Comparison of ENCODE assay signal across 8 cellular contexts in genomic region chr6:157760589-157761330, GRCh38.
DNase-seq lines count a peak whose midpoint lies in the region; ATAC-seq and TF ChIP-seq lines count a peak whose summit lies in the region.

No MANE protein-coding gene starts in this region.

- no peak for TF ChIP-seq CTCF in mammary epithelial cell (conservative IDR thresholded peaks at IDR 0.05 in 1 of 2, IDR thresholded peaks at IDR 0.05 in 1 of 2; ENCODE audit: extremely low read depth in 1 of 2, insufficient read depth in 1 of 2, low read depth in 1 of 2, low read length in 2 of 2)
- no peak for TF ChIP-seq CTCF in gastroesophageal sphincter (IDR thresholded peaks at IDR 0.05)
- TF ChIP-seq CTCF in nephron progenitor cell (IDR thresholded peaks at IDR 0.05), result no peak

- H3K4me3 ChIP-seq in ACC112 (ENCODE audit: low read depth, low read length) (peak overlapping the region; percentile 72), mammary epithelial cell (replicated peaks in 1 of 3; ENCODE audit: insufficient read depth in 1 of 3, low read depth in 2 of 3, low read length in 3 of 3) (no peak overlapping the region), skin epidermis (no peak overlapping the region), gastroesophageal sphincter (no peak overlapping the region)

- H2AFZ ChIP-seq in ACC112 (ENCODE audit: low read length, unreplicated experiment), result no peak overlapping the region
- H2AFZ ChIP-seq in mammary epithelial cell (ENCODE audit: low read depth, low read length), result peak overlapping the region; percentile 12

- ATAC-seq in GM21526 (IDR thresholded peaks at IDR 0.05; ENCODE audit: low FRiP score, unreplicated experiment) (peak; percentile 9), gastroesophageal sphincter (no peak)

- H3K27me3 ChIP-seq in ACC112 (ENCODE audit: insufficient read depth, low read length), result no peaks in the 10 kb centered on the region
- H3K27me3 ChIP-seq in mammary epithelial cell (ENCODE audit: insufficient read depth, low read length), result no peaks in the 10 kb centered on the region
- H3K27me3 ChIP-seq in gastroesophageal sphincter, result no peaks in the 10 kb centered on the region

- peaks cover 3% of the 10 kb centered on the region for H3K9me3 Mint-ChIP-seq in nephron progenitor cell

- H3K4me1 ChIP-seq in ACC112 (ENCODE audit: control insufficient read depth, insufficient read depth, low read length, unreplicated experiment) (peaks cover 53% of the 10 kb centered on the region), mammary epithelial cell (ENCODE audit: insufficient read depth, low read length) (peaks cover 69% of the 10 kb centered on the region), gastroesophageal sphincter (peaks cover 0 to 55% (median 23%) of the 10 kb centered on the region in 3 donors)

- in situ Hi-C loops in mammary epithelial cell (cut with MboI; ENCODE audit: low sequenced_read_pairs in 2 of 2), result no loop called here

- WGBS in mammary epithelial cell (ENCODE audit: low coverage, missing lambda C conversion rate), result 24% methylated on average over 6 of the region's 7 CpGs
- WGBS in gastroesophageal sphincter (ENCODE audit: low coverage in 1 of 2), 2 donors, result 30 to 44% methylated on average over 3 to 4 of the region's 7 CpGs

- H3K4me1 Mint-ChIP-seq in nephron progenitor cell, result peaks cover 66% of the 10 kb centered on the region

- no peak for TF ChIP-seq POLR2A in gastroesophageal sphincter (IDR thresholded peaks at IDR 0.05)

- H3K36me3 ChIP-seq in ACC112 (ENCODE audit: insufficient read depth, low read length), result no peaks in the 10 kb centered on the region
- H3K36me3 ChIP-seq in mammary epithelial cell (ENCODE audit: insufficient read depth, low read length), result no peaks in the 10 kb centered on the region
- H3K36me3 ChIP-seq in gastroesophageal sphincter, result no peaks in the 10 kb centered on the region

- H4K20me1 ChIP-seq in mammary epithelial cell (ENCODE audit: insufficient read depth, low read length), result no peaks in the 10 kb centered on the region

- peaks cover 10% of the 10 kb centered on the region for H3K27me3 Mint-ChIP-seq in nephron progenitor cell (ENCODE audit: low read depth, poor library complexity)

- no peak for TF ChIP-seq EP300 in gastroesophageal sphincter (IDR thresholded peaks at IDR 0.05)

- CTCF ChIA-PET in mammary epithelial cell (lab: Charles Lee; ENCODE audit: low non-redundant PET), result interaction anchor here (0.5 to 1.1 kb wide), 2 partner anchors 113 to 446 kb away, joined by 3 read pairs; no protein-coding TSS in a partner anchor

- H3K9ac ChIP-seq in mammary epithelial cell (ENCODE audit: insufficient read depth, low read length), result peak overlapping the region; percentile 40

- DNase-seq in OCI-M1 (lab: John Stamatoyannopoulos, UW) (peak; percentile 55), mammary epithelial cell (peak; percentile 79), SK-N-DZ (ENCODE audit: low spot score) (no peak), nephron progenitor cell (no peak)

- H3K9me3 ChIP-seq in mammary epithelial cell (replicated peaks; ENCODE audit: insufficient read depth, low read length) (no peaks in the 10 kb centered on the region), gastroesophageal sphincter (no peaks in the 10 kb centered on the region)

- H3K4me3 Mint-ChIP-seq in nephron progenitor cell, result no peak overlapping the region

- H3K27ac Mint-ChIP-seq in nephron progenitor cell, result no peak overlapping the region

- H3K4me2 ChIP-seq in mammary epithelial cell (ENCODE audit: insufficient read depth, low read depth, low read length), result peak overlapping the region; percentile 63

- H3K79me2 ChIP-seq in ACC112 (ENCODE audit: control insufficient read depth, insufficient read depth, low read length, unreplicated experiment), result no peaks in the 10 kb centered on the region
- no peaks in the 10 kb centered on the region for H3K79me2 ChIP-seq in mammary epithelial cell (ENCODE audit: insufficient read depth, low read length)

- peak overlapping the region; percentile 98 for H3K27ac ChIP-seq in ACC112 (ENCODE audit: low read depth, low read length)
- peak overlapping the region; percentile 62 for H3K27ac ChIP-seq in mammary epithelial cell (ENCODE audit: insufficient read depth, low read depth, low read length)
- H3K27ac ChIP-seq in skin epidermis, result peak overlapping the region in 19 of 21 experiments; percentile 16 to 91 (median 65)
- peak overlapping the region in 1 of 4 donors; percentile 7 for H3K27ac ChIP-seq in gastroesophageal sphincter

- BruUV-seq in mammary epithelial cell (replicated peaks; lab: Mats Ljungman, UMichigan), result no TSS peak

- dilution Hi-C loops in mammary epithelial cell (cut with HindIII; ENCODE audit: low sequenced_read_pairs), result no loop called here

- H3K36me3 Mint-ChIP-seq in nephron progenitor cell (ENCODE audit: low read depth), result no peaks in the 10 kb centered on the region

- intact Hi-C loops in mammary epithelial cell (cut with micrococcal nuclease), result loop anchor here (5.0 kb wide), 2 partner anchors 42 to 222 kb away; partner anchors contain the start of gene SYNJ2

Comparison
In these comparisons a context has a peak if more than half of its experiments do, and no peak if none do; other contexts are left out.
1. DNase-seq: peak in OCI-M1 (single experiment) and mammary epithelial cell (single experiment); none in SK-N-DZ (single experiment) and nephron progenitor cell (single experiment).